ENCODE assay signal across 9 cellular contexts in genomic region chr9:74498616-74499095, GRCh38. TPM values are rescaled to one million over a fixed set of nuclear protein-coding genes. Genes with fewer than 3 reads are reported as not detected.
DNase-seq lines count a peak whose midpoint lies in the region; ATAC-seq and TF ChIP-seq lines count a peak whose summit lies in the region.
"Had no signal": no experiment of that assay in that cellular context is flagged by ENCODE, and none has a peak within 500 bp of the region (broad histone marks: within the 10 kb centered on the region; RNA-seq: fewer than 3 reads in every experiment).

No MANE protein-coding gene starts in this region.

- H3K27ac ChIP-seq in adrenal gland: peak overlapping the region in 3 of 5 donors; percentile 45 to 70 (median 55)
- no peak overlapping the region for H3K27ac ChIP-seq in PC-9

- peak overlapping the region; percentile 87 to 91 for H3K4me3 Mint-ChIP-seq in stimulated activated naive CD8-positive, alpha-beta T cell treated with anti-CD3 and anti-CD28 coated beads, Interleukin-15, amount 100 ng/mL, for 72 hours

- peak overlapping the region in 1 of 2 donors; percentile 78 for H3K27ac Mint-ChIP-seq in stimulated activated naive CD8-positive, alpha-beta T cell treated with anti-CD3 and anti-CD28 coated beads, Interleukin-15, amount 100 ng/mL, for 72 hours

- BruUV-seq in PC-9 (replicated peaks; lab: Mats Ljungman, UMichigan): no TSS peak

- H3K9me2 ChIP-seq in PC-9 (ENCODE audit: insufficient read depth): no peaks in the 10 kb centered on the region

- TF ChIP-seq POLR2A in adrenal gland (IDR thresholded peaks at IDR 0.05): no peak

- H3K4me1 ChIP-seq in adrenal gland (replicated peaks in 1 of 2) (peaks cover 0 to 28% of the 10 kb centered on the region in 2 donors), PC-9 (replicated peaks; ENCODE audit: insufficient read depth) (no peaks in the 10 kb centered on the region)

- no peaks in the 10 kb centered on the region for H4K20me1 ChIP-seq in PC-9 (ENCODE audit: insufficient read depth)

- TF ChIP-seq CTCF in adrenal gland (IDR thresholded peaks at IDR 0.05) (no peak), PC-9 (conservative IDR thresholded peaks at IDR 0.05) (no peak)

- H3K4me1 Mint-ChIP-seq in stimulated activated naive CD8-positive, alpha-beta T cell treated with anti-CD3 and anti-CD28 coated beads, Interleukin-15, amount 100 ng/mL, for 72 hours: peaks cover 46% of the 10 kb centered on the region

- H3K27me3 ChIP-seq in adrenal gland: peaks cover 3% of the 10 kb centered on the region
- H3K27me3 ChIP-seq in PC-9 (ENCODE audit: insufficient read depth, low read depth): peaks cover 6% of the 10 kb centered on the region; the same call in 1 of the 2 replicates

- CTCF ChIA-PET in PC-9 (lab: Charles Lee): no interaction called here

- peaks cover 65% of the 10 kb centered on the region for H3K27me3 Mint-ChIP-seq in stimulated activated naive CD8-positive, alpha-beta T cell treated with anti-CD3 and anti-CD28 coated beads, Interleukin-15, amount 100 ng/mL, for 72 hours

- intact Hi-C loops in adrenal gland (cut with DNase I) (no loop called here), PC-9 (cut with micrococcal nuclease; ENCODE audit: unreplicated experiment) (no loop called here)

- H3K9me3 Mint-ChIP-seq in stimulated activated naive CD8-positive, alpha-beta T cell treated with anti-CD3 and anti-CD28 coated beads, Interleukin-15, amount 100 ng/mL, for 72 hours: no peaks in the 10 kb centered on the region

- no peaks in the 10 kb centered on the region for H3F3A ChIP-seq in PC-9 (ENCODE audit: insufficient read depth, low read depth)

- POLR2A ChIA-PET in PC-9 (lab: Charles Lee; ENCODE audit: unreplicated experiment): no interaction called here

- DNase-seq in NCI-H1092 (lab: John Stamatoyannopoulos, UW): peak; percentile 8
- DNase-seq in NCI-H1092 treated with DMSO at 0.1 percent for 48 hours (lab: John Stamatoyannopoulos, UW): no peak
- peak in 4 of 7 donors; percentile 6 to 26 (median 20) for DNase-seq in adrenal gland
- peak; percentile 61 for DNase-seq in islet precursor cell
- no peak for DNase-seq in stimulated activated naive CD8-positive, alpha-beta T cell treated with anti-CD3 and anti-CD28 coated beads, Interleukin-15, amount 100 ng/mL, for 72 hours
- no peak for DNase-seq in NCI-H187 (lab: John Stamatoyannopoulos, UW)
- no peak for DNase-seq in PC-9

- no peak overlapping the region for H2AFZ ChIP-seq in PC-9

- H3K9me3 ChIP-seq in adrenal gland (replicated peaks in 1 of 3): no peaks in the 10 kb centered on the region
- H3K9me3 ChIP-seq in PC-9 (ENCODE audit: insufficient read depth, low read depth): no peaks in the 10 kb centered on the region

- H3K79me2 ChIP-seq in PC-9 (ENCODE audit: low read depth): no peaks in the 10 kb centered on the region

- H3K36me3 ChIP-seq in adrenal gland (replicated peaks in 1 of 2) (no peaks in the 10 kb centered on the region), PC-9 (ENCODE audit: low read depth) (no peaks in the 10 kb centered on the region)

- WGBS in adrenal gland, 4 donors: 0 to 1% (median 1%) methylated on average over 3 to 34 of the region's 34 CpGs

- no peak overlapping the region for H3K4me2 ChIP-seq in PC-9

- no peak for ATAC-seq in stimulated activated naive CD8-positive, alpha-beta T cell treated with anti-CD3 and anti-CD28 coated beads, Interleukin-15, amount 100 ng/mL, for 72 hours
- ATAC-seq in HG03039 (IDR thresholded peaks at IDR 0.05; ENCODE audit: unreplicated experiment): no peak
- ATAC-seq: activated CD4-positive, CD25-positive, alpha-beta regulatory T cell treated with anti-CD3 and anti-CD28 coated beads, Interleukin-2, amount 50 U/mL, for 24 hours had no signal

- H3K4me3 ChIP-seq in adrenal gland: peak overlapping the region in 2 of 4 donors; percentile 53 to 55
- H3K4me3 ChIP-seq in PC-9: no peak overlapping the region

RNA-seq across cellular contexts. Expression of gene RORB, which starts 1.5 kb away (rescaled TPM):
- 1 to 10 TPM; 2.2 to 8.8 (median 5.0) TPM for total RNA-seq in adrenal gland
- polyA plus RNA-seq in adrenal gland: 1 to 10 TPM; 1.7 to 2.5 (median 2.0) TPM
- total RNA-seq in PC-9 (2021): 0.07 TPM in 1 of 2 replicates, not detected in the other

Comparison
In these comparisons a context has a peak if more than half of its experiments do, and no peak if none do; other contexts are left out.
1. DNase-seq: peak in NCI-H1092 (single experiment), adrenal gland (4 of 7) and islet precursor cell (single experiment); none in NCI-H1092 treated with DMSO at 0.1 percent for 48 hours (single experiment), stimulated activated naive CD8-positive, alpha-beta T cell treated with anti-CD3 and anti-CD28 coated beads, Interleukin-15, amount 100 ng/mL, for 72 hours (0 of 2), NCI-H187 (0 of 2) and PC-9 (0 of 2).